Comparison of ENCODE assay signal across 8 cellular contexts in genomic region chr2:44952143-44952805, GRCh38. TPM values are rescaled to one million over a fixed set of nuclear protein-coding genes. Genes with fewer than 3 reads are reported as not detected.
DNase-seq lines count a peak whose midpoint lies in the region; TF ChIP-seq lines count a peak whose summit lies in the region.

No MANE protein-coding gene starts in this region.

- H3K4me2 ChIP-seq in DOHH2 (ENCODE audit: low read length) = peak overlapping the region; percentile 33

- peak; percentile 68 for DNase-seq in HCEC 1CT
- DNase-seq in NCI-H460 (ENCODE audit: extremely low read depth, low read depth) = peak; percentile 49
- no peak for DNase-seq in MCF 10A (ENCODE audit: unreplicated experiment)
- peak; percentile 63 for DNase-seq in iris pigment epithelial cell (ENCODE audit: low read depth)
- DNase-seq in stimulated activated CD4-positive, alpha-beta T cell treated with anti-CD3 and anti-CD28 coated beads, Interleukin-4, amount 100 ng/mL, for 24 hours = peak; percentile 24
- DNase-seq in NCI-H1930 (lab: John Stamatoyannopoulos, UW) = no peak
- DNase-seq in activated T-helper 1 cell treated with anti-CD3 and anti-CD28 coated beads, Interleukin-12 subunit alpha, Interleukin-12 subunit beta, Interleukin-2, Interleukin-4 antibody, amounts not matched to agents 30 ng/mL and 10 ng/mL and 1 ng/mL, durations not matched to agents 14 hours and 24 hours and 36 hours (ENCODE audit: low spot score) = no peak

- intact Hi-C loops in MCF 10A (cut with micrococcal nuclease) = no loop called here
- intact Hi-C loops in activated T-helper 1 cell treated with anti-CD3 and anti-CD28 coated beads, Interleukin-12 subunit alpha, Interleukin-12 subunit beta, Interleukin-2, Interleukin-4 antibody, amounts not matched to agents 30 ng/mL and 10 ng/mL and 1 ng/mL, durations not matched to agents 14 hours and 24 hours and 36 hours (cut with micrococcal nuclease) = loop anchor here (5.0 to 10.0 kb wide), 2 partner anchors 50 to 387 kb away; no protein-coding TSS in a partner anchor

- TF ChIP-seq CTCF in DOHH2 (IDR thresholded peaks at IDR 0.05; ENCODE audit: low read depth, low read length, poor library complexity, severe bottlenecking) (peak; percentile 81), MCF 10A (IDR thresholded peaks at IDR 0.05; ENCODE audit: unreplicated experiment) (peak; percentile 46)

- H3K36me3 Mint-ChIP-seq in MCF 10A (ENCODE audit: insufficient read depth, unreplicated experiment) = no peaks in the 10 kb centered on the region
- no peaks in the 10 kb centered on the region for H3K36me3 Mint-ChIP-seq in activated T-helper 1 cell treated with anti-CD3 and anti-CD28 coated beads, Interleukin-12 subunit alpha, Interleukin-12 subunit beta, Interleukin-2, Interleukin-4 antibody, amounts not matched to agents 30 ng/mL and 10 ng/mL and 1 ng/mL, durations not matched to agents 14 hours and 24 hours and 36 hours (ENCODE audit: low read depth)

- BruUV-seq in MCF 10A (replicated peaks; lab: Mats Ljungman, UMichigan) = no TSS peak

- POLR2A ChIA-PET in MCF 10A (lab: Yijun Ruan, JAX) = no interaction called here

- H3K9me3 ChIP-seq in DOHH2 (ENCODE audit: control insufficient read depth, insufficient read depth, low read length) = no peaks in the 10 kb centered on the region

- no peaks in the 10 kb centered on the region for H3K9me2 ChIP-seq in DOHH2 (replicated peaks; ENCODE audit: control insufficient read depth, low read length)

- H3K79me2 ChIP-seq in DOHH2 (ENCODE audit: control insufficient read depth, low read length) = no peaks in the 10 kb centered on the region

- H3K27me3 ChIP-seq in DOHH2 (ENCODE audit: control insufficient read depth, low read length) = peaks cover 39% of the 10 kb centered on the region

- H3K4me3 ChIP-seq in DOHH2 (ENCODE audit: low read length) = 0 out of 2 replicates have a peak overlapping the region, but pooled peaks have one; percentile 7

- H4K20me1 ChIP-seq in DOHH2 (ENCODE audit: control insufficient read depth, insufficient read depth, low read depth, low read length) = no peaks in the 10 kb centered on the region

- no peak overlapping the region for H3K4me3 Mint-ChIP-seq in MCF 10A (ENCODE audit: unreplicated experiment)
- no peak overlapping the region for H3K4me3 Mint-ChIP-seq in activated T-helper 1 cell treated with anti-CD3 and anti-CD28 coated beads, Interleukin-12 subunit alpha, Interleukin-12 subunit beta, Interleukin-2, Interleukin-4 antibody, amounts not matched to agents 30 ng/mL and 10 ng/mL and 1 ng/mL, durations not matched to agents 14 hours and 24 hours and 36 hours

- no peak overlapping the region for H3K27ac ChIP-seq in DOHH2 (ENCODE audit: low read depth, low read length)

- no peaks in the 10 kb centered on the region for H3K36me3 ChIP-seq in DOHH2 (ENCODE audit: control insufficient read depth, low read length)

- peaks cover 42% of the 10 kb centered on the region for H3K27me3 Mint-ChIP-seq in MCF 10A (ENCODE audit: insufficient read depth, unreplicated experiment)
- H3K27me3 Mint-ChIP-seq in activated T-helper 1 cell treated with anti-CD3 and anti-CD28 coated beads, Interleukin-12 subunit alpha, Interleukin-12 subunit beta, Interleukin-2, Interleukin-4 antibody, amounts not matched to agents 30 ng/mL and 10 ng/mL and 1 ng/mL, durations not matched to agents 14 hours and 24 hours and 36 hours (ENCODE audit: insufficient read depth) = peaks cover 83% of the 10 kb centered on the region

- no peaks in the 10 kb centered on the region for H3K9me3 Mint-ChIP-seq in MCF 10A (ENCODE audit: unreplicated experiment)
- no peaks in the 10 kb centered on the region for H3K9me3 Mint-ChIP-seq in activated T-helper 1 cell treated with anti-CD3 and anti-CD28 coated beads, Interleukin-12 subunit alpha, Interleukin-12 subunit beta, Interleukin-2, Interleukin-4 antibody, amounts not matched to agents 30 ng/mL and 10 ng/mL and 1 ng/mL, durations not matched to agents 14 hours and 24 hours and 36 hours

- CTCF ChIA-PET in MCF 10A (lab: Yijun Ruan, JAX) = interaction anchor here (0.7 to 9.2 kb wide), 3 partner anchors 473 to 561 kb away, joined by 3 to 206 read pairs (median 4); no protein-coding TSS in a partner anchor

- no peaks in the 10 kb centered on the region for H3F3A ChIP-seq in DOHH2 (ENCODE audit: control insufficient read depth, insufficient read depth)

- H3K4me1 Mint-ChIP-seq in MCF 10A (ENCODE audit: insufficient read depth, unreplicated experiment) = peaks cover 5% of the 10 kb centered on the region
- no peaks in the 10 kb centered on the region for H3K4me1 Mint-ChIP-seq in activated T-helper 1 cell treated with anti-CD3 and anti-CD28 coated beads, Interleukin-12 subunit alpha, Interleukin-12 subunit beta, Interleukin-2, Interleukin-4 antibody, amounts not matched to agents 30 ng/mL and 10 ng/mL and 1 ng/mL, durations not matched to agents 14 hours and 24 hours and 36 hours (ENCODE audit: low read depth)

- H3K4me1 ChIP-seq in DOHH2 (ENCODE audit: control insufficient read depth, low read length) = peaks cover 8% of the 10 kb centered on the region; the same call in 1 of the 2 replicates

- H3K27ac Mint-ChIP-seq in MCF 10A (ENCODE audit: low read depth, unreplicated experiment) = no peak overlapping the region
- no peak overlapping the region for H3K27ac Mint-ChIP-seq in activated T-helper 1 cell treated with anti-CD3 and anti-CD28 coated beads, Interleukin-12 subunit alpha, Interleukin-12 subunit beta, Interleukin-2, Interleukin-4 antibody, amounts not matched to agents 30 ng/mL and 10 ng/mL and 1 ng/mL, durations not matched to agents 14 hours and 24 hours and 36 hours

RNA-seq across cellular contexts. Expression of gene SIX3, which starts 10.8 kb away (rescaled TPM):
- total RNA-seq in NCI-H460 (2014; rRNA removed; shearing (Covaris generic)) = 0.17 TPM in 2 replicates
- polyA plus RNA-seq in NCI-H460 (2014; cell fraction: nucleus; rRNA removed) = 0.07 and 0.57 TPM in 2 replicates
- not detected in 2 replicates for total RNA-seq in MCF 10A (2022)
- not detected in 2 replicates for total RNA-seq in activated T-helper 1 cell treated with anti-CD3 and anti-CD28 coated beads, Interleukin-12 subunit alpha, Interleukin-12 subunit beta, Interleukin-2, Interleukin-4 antibody, amounts not matched to agents 30 ng/mL and 10 ng/mL and 1 ng/mL, durations not matched to agents 14 hours and 24 hours and 36 hours

RNA-seq across cellular contexts. Expression of gene SIX2, which starts 57.0 kb away (rescaled TPM):
- 0.15 TPM in 1 of 2 replicates, not detected in the other for total RNA-seq in NCI-H460 (2014; rRNA removed; shearing (Covaris generic))
- polyA plus RNA-seq in NCI-H460 (2014; cell fraction: nucleus; rRNA removed) = 0.67 and 3.3 TPM in 2 replicates
- 0.96 and 1.2 TPM in 2 replicates for total RNA-seq in MCF 10A (2022)
- not detected in 2 replicates for total RNA-seq in activated T-helper 1 cell treated with anti-CD3 and anti-CD28 coated beads, Interleukin-12 subunit alpha, Interleukin-12 subunit beta, Interleukin-2, Interleukin-4 antibody, amounts not matched to agents 30 ng/mL and 10 ng/mL and 1 ng/mL, durations not matched to agents 14 hours and 24 hours and 36 hours

Comparison
In these comparisons a context has a peak if more than half of its experiments do, and no peak if none do; other contexts are left out.
1. DNase-seq: peak in HCEC 1CT (single experiment), NCI-H460 (single experiment), iris pigment epithelial cell (single experiment) and stimulated activated CD4-positive, alpha-beta T cell treated with anti-CD3 and anti-CD28 coated beads, Interleukin-4, amount 100 ng/mL, for 24 hours (single experiment); none in MCF 10A (single experiment), NCI-H1930 (0 of 2) and activated T-helper 1 cell treated with anti-CD3 and anti-CD28 coated beads, Interleukin-12 subunit alpha, Interleukin-12 subunit beta, Interleukin-2, Interleukin-4 antibody, amounts not matched to agents 30 ng/mL and 10 ng/mL and 1 ng/mL, durations not matched to agents 14 hours and 24 hours and 36 hours (single experiment).